2 cellular contexts compared by ENCODE assay signal in the genomic region with DNA sequence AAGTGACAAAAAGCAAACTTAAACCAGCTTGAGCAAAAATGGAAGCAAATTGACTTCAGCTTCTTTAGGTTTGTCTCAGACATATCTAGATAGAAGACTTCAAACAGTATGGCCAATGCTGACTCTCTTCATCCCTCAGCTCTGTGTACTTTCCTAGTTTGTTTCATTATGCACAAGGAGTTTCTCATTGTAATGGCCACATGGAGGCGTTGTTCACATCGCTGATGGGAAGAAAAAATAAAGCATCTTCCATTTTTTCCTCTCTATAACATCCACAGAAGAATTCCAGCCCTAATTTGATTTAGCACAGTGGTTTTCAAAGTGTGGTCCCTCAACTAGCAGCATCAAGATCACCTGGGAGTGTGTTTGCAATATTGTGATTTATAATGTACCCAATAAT.
TF ChIP-seq lines count a peak whose summit lies in the region.

No MANE protein-coding gene starts in this region.

TF ChIP-seq in GM23338, 12 proteins besides CTCF, POLR2A, EP300 and RAD21 (continued from another document):
- TF ChIP-seq, protein P1, sequence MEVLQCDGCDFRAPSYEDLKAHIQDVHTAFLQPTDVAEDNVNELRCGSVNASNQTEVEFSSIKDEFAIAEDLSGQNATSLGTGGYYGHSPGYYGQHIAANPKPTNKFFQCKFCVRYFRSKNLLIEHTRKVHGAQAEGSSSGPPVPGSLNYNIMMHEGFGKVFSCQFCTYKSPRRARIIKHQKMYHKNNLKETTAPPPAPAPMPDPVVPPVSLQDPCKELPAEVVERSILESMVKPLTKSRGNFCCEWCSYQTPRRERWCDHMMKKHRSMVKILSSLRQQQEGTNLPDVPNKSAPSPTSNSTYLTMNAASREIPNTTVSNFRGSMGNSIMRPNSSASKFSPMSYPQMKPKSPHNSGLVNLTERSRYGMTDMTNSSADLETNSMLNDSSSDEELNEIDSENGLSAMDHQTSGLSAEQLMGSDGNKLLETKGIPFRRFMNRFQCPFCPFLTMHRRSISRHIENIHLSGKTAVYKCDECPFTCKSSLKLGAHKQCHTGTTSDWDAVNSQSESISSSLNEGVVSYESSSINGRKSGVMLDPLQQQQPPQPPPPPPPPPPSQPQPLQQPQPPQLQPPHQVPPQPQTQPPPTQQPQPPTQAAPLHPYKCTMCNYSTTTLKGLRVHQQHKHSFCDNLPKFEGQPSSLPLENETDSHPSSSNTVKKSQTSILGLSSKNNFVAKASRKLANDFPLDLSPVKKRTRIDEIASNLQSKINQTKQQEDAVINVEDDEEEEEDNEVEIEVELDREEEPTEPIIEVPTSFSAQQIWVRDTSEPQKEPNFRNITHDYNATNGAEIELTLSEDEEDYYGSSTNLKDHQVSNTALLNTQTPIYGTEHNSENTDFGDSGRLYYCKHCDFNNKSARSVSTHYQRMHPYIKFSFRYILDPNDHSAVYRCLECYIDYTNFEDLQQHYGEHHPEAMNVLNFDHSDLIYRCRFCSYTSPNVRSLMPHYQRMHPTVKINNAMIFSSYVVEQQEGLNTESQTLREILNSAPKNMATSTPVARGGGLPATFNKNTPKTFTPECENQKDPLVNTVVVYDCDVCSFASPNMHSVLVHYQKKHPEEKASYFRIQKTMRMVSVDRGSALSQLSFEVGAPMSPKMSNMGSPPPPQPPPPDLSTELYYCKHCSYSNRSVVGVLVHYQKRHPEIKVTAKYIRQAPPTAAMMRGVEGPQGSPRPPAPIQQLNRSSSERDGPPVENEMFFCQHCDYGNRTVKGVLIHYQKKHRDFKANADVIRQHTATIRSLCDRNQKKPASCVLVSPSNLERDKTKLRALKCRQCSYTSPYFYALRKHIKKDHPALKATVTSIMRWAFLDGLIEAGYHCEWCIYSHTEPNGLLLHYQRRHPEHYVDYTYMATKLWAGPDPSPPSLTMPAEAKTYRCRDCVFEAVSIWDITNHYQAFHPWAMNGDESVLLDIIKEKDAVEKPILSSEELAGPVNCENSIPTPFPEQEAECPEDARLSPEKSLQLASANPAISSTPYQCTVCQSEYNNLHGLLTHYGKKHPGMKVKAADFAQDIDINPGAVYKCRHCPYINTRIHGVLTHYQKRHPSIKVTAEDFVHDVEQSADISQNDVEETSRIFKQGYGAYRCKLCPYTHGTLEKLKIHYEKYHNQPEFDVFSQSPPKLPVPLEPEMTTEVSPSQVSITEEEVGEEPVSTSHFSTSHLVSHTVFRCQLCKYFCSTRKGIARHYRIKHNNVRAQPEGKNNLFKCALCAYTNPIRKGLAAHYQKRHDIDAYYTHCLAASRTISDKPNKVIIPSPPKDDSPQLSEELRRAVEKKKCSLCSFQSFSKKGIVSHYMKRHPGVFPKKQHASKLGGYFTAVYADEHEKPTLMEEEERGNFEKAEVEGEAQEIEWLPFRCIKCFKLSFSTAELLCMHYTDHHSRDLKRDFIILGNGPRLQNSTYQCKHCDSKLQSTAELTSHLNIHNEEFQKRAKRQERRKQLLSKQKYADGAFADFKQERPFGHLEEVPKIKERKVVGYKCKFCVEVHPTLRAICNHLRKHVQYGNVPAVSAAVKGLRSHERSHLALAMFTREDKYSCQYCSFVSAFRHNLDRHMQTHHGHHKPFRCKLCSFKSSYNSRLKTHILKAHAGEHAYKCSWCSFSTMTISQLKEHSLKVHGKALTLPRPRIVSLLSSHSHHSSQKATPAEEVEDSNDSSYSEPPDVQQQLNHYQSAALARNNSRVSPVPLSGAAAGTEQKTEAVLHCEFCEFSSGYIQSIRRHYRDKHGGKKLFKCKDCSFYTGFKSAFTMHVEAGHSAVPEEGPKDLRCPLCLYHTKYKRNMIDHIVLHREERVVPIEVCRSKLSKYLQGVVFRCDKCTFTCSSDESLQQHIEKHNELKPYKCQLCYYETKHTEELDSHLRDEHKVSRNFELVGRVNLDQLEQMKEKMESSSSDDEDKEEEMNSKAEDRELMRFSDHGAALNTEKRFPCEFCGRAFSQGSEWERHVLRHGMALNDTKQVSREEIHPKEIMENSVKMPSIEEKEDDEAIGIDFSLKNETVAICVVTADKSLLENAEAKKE (CRISPR knock-in tag; IDR thresholded peaks at IDR 0.05): no peak
- TF ChIP-seq NANOG (IDR thresholded peaks at IDR 0.05; ENCODE audit: borderline replicate concordance): no peak
- TF ChIP-seq CREB1 (CRISPR knock-in tag; IDR thresholded peaks at IDR 0.05; ENCODE audit: low read depth): no peak
- TF ChIP-seq, protein P2, sequence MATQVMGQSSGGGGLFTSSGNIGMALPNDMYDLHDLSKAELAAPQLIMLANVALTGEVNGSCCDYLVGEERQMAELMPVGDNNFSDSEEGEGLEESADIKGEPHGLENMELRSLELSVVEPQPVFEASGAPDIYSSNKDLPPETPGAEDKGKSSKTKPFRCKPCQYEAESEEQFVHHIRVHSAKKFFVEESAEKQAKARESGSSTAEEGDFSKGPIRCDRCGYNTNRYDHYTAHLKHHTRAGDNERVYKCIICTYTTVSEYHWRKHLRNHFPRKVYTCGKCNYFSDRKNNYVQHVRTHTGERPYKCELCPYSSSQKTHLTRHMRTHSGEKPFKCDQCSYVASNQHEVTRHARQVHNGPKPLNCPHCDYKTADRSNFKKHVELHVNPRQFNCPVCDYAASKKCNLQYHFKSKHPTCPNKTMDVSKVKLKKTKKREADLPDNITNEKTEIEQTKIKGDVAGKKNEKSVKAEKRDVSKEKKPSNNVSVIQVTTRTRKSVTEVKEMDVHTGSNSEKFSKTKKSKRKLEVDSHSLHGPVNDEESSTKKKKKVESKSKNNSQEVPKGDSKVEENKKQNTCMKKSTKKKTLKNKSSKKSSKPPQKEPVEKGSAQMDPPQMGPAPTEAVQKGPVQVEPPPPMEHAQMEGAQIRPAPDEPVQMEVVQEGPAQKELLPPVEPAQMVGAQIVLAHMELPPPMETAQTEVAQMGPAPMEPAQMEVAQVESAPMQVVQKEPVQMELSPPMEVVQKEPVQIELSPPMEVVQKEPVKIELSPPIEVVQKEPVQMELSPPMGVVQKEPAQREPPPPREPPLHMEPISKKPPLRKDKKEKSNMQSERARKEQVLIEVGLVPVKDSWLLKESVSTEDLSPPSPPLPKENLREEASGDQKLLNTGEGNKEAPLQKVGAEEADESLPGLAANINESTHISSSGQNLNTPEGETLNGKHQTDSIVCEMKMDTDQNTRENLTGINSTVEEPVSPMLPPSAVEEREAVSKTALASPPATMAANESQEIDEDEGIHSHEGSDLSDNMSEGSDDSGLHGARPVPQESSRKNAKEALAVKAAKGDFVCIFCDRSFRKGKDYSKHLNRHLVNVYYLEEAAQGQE (IDR thresholded peaks at IDR 0.05; ENCODE audit: unreplicated experiment): no peak
- TF ChIP-seq, protein P3, sequence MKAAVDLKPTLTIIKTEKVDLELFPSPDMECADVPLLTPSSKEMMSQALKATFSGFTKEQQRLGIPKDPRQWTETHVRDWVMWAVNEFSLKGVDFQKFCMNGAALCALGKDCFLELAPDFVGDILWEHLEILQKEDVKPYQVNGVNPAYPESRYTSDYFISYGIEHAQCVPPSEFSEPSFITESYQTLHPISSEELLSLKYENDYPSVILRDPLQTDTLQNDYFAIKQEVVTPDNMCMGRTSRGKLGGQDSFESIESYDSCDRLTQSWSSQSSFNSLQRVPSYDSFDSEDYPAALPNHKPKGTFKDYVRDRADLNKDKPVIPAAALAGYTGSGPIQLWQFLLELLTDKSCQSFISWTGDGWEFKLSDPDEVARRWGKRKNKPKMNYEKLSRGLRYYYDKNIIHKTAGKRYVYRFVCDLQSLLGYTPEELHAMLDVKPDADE (IDR thresholded peaks at IDR 0.05): no peak
- TF ChIP-seq ZNF331 (CRISPR knock-in tag; IDR thresholded peaks at IDR 0.05; ENCODE audit: low read depth): no peak
- TF ChIP-seq EZH2phosphoT487 (IDR thresholded peaks at IDR 0.05; ENCODE audit: unreplicated experiment): no peak
- TF ChIP-seq ZNF114 (CRISPR knock-in tag; IDR thresholded peaks at IDR 0.05): no peak
- TF ChIP-seq JUNB (IDR thresholded peaks at IDR 0.05; ENCODE audit: unreplicated experiment): no peak

TF ChIP-seq in SK-N-SH, 30 proteins besides CTCF, POLR2A, EP300 and RAD21 (continued from another document):
- TF ChIP-seq, protein P4, sequence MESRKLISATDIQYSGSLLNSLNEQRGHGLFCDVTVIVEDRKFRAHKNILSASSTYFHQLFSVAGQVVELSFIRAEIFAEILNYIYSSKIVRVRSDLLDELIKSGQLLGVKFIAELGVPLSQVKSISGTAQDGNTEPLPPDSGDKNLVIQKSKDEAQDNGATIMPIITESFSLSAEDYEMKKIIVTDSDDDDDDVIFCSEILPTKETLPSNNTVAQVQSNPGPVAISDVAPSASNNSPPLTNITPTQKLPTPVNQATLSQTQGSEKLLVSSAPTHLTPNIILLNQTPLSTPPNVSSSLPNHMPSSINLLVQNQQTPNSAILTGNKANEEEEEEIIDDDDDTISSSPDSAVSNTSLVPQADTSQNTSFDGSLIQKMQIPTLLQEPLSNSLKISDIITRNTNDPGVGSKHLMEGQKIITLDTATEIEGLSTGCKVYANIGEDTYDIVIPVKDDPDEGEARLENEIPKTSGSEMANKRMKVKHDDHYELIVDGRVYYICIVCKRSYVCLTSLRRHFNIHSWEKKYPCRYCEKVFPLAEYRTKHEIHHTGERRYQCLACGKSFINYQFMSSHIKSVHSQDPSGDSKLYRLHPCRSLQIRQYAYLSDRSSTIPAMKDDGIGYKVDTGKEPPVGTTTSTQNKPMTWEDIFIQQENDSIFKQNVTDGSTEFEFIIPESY (IDR thresholded peaks at IDR 0.05; ENCODE audit: borderline replicate concordance, low read depth): no peak
- no peak for TF ChIP-seq SMC3 (IDR thresholded peaks at IDR 0.05; ENCODE audit: low read depth, low read length)
